In genomic region chr17:58875261-58875660, GRCh38 we compare ENCODE assay signal across 26 cellular contexts.
"Had no signal": no experiment of that assay in that cellular context is flagged by ENCODE, and none has a peak within 500 bp of the region (broad histone marks: within the 10 kb centered on the region; RNA-seq: fewer than 3 reads in every experiment).

No MANE protein-coding gene starts in this region.

- H3K36me3 ChIP-seq: breast epithelium, esophagus squamous epithelium, ovary, tibial nerve had no signal

- H3K27me3 ChIP-seq: breast epithelium, esophagus squamous epithelium, tibial nerve had no signal

- H3K9me3 ChIP-seq: breast epithelium, esophagus squamous epithelium, ovary, tibial nerve had no signal

- DNase-seq: activated CD4-positive, alpha-beta T cell treated with anti-CD3 and anti-CD28 coated beads, Interleukin-2, amount 50 U/mL, for 1 hour; activated CD4-positive, CD25-positive, alpha-beta regulatory T cell treated with anti-CD3 and anti-CD28 coated beads, Interleukin-2, amount 50 U/mL, for 72 hours; activated gamma-delta T cell; activated naive CD4-positive, alpha-beta T cell treated with anti-CD3 and anti-CD28 coated beads, Interleukin-2, amount 50 U/mL, for 16 hours; activated naive CD8-positive, alpha-beta T cell treated with anti-CD3 and anti-CD28 coated beads, Interleukin-2, amount 50 U/mL, for 24 hours; activated T-cell treated with anti-CD3 and anti-CD28 coated beads for 4 hours; amygdala; central memory CD4-positive, alpha-beta T cell; dermis blood vessel endothelial cell; effector CD4-positive, alpha-beta T cell; esophagus squamous epithelium; foreskin melanocyte; left cardiac atrium; left ventricle myocardium superior; mammary epithelial cell; ovary; stimulated activated CD4-positive, alpha-beta T cell treated with anti-CD3 and anti-CD28 coated beads, Interleukin-12 subunit alpha, Interleukin-12 subunit beta, amount 100 ng/mL, for 4 hours; stimulated activated CD4-positive, alpha-beta T cell treated with anti-CD3 and anti-CD28 coated beads, Interleukin-4, amount 100 ng/mL, for 1 hour; T-helper 17 cell; T1000 had no signal

- H3K4me3 ChIP-seq: breast epithelium, esophagus squamous epithelium, ovary, skin epidermis, tibial nerve had no signal

- ATAC-seq: activated naive CD8-positive, alpha-beta T cell treated with anti-CD3 and anti-CD28 coated beads, Interleukin-2, amount 50 U/mL, for 24 hours; left cardiac atrium; left ventricle myocardium superior; sciatic nerve; stimulated activated memory B cell treated with anti-CD40 and anti-IgM and Interleukin-4, amounts not matched to agents 10 μg/mL and 1 μg/mL and 100 μg/mL, for 72 hours; T-helper 17 cell had no signal

- H3K27ac ChIP-seq: breast epithelium, esophagus squamous epithelium, ovary, skin epidermis, tibial nerve had no signal

- H3K4me1 ChIP-seq: breast epithelium, esophagus squamous epithelium, tibial nerve had no signal

- FAIRE-seq: keratinocyte had no signal
